In genomic region chr7:103134866-103135554, GRCh38 we compare ENCODE assay signal across 26 cellular contexts. TPM values are rescaled to one million over a fixed set of nuclear protein-coding genes. Genes with fewer than 3 reads are reported as not detected.
DNase-seq lines count a peak whose midpoint lies in the region; ATAC-seq, FAIRE-seq and TF ChIP-seq lines count a peak whose summit lies in the region.
"Had no signal": no experiment of that assay in that cellular context is flagged by ENCODE, and none has a peak within 500 bp of the region (broad histone marks: within the 10 kb centered on the region; RNA-seq: fewer than 3 reads in every experiment).

No MANE protein-coding gene starts in this region.

- intact Hi-C loops in spleen (cut with DNase I; ENCODE audit: low total_unique reads) = no loop called here

- no peak for ATAC-seq in HG03280 (IDR thresholded peaks at IDR 0.05; ENCODE audit: unreplicated experiment)

- H3K27me3 ChIP-seq in astrocyte (ENCODE audit: insufficient read depth, low read length) = no peaks in the 10 kb centered on the region
- no peaks in the 10 kb centered on the region for H3K27me3 ChIP-seq in spleen (replicated peaks in 1 of 7)
- H3K27me3 ChIP-seq: adrenal gland, cardiac muscle cell, tibial artery had no signal

- DNase-seq in astrocyte (ENCODE audit: low read depth) (no peak), fibroblast of villous mesenchyme (ENCODE audit: low read depth) (peak; percentile 69), superior temporal gyrus (ENCODE audit: extremely low spot score) (peak; percentile 47), NCI-H2029 (lab: John Stamatoyannopoulos, UW) (no peak), hypothalamus (lab: John Stamatoyannopoulos, UW) (no peak), spleen (no peak)
- DNase-seq: activated CD4-positive, alpha-beta T cell treated with anti-CD3 and anti-CD28 coated beads for 1 hour; adrenal gland; head of caudate nucleus; left cardiac atrium; NCI-H1105 treated with DMSO at 0.1 percent for 48 hours; NCI-H2081; NCI-H446; retina; SHP77; stimulated activated CD4-positive, alpha-beta T cell treated with anti-CD3 and anti-CD28 coated beads, Interleukin-4, amount 100 ng/mL, for 4 hours; stimulated activated naive CD4-positive, alpha-beta T cell; T-helper 1 cell; tibial artery had no signal

- TF ChIP-seq POLR2A in spleen (IDR thresholded peaks at IDR 0.05) = no peak

- no peak overlapping the region for H3K27ac ChIP-seq in HEK293 (ENCODE audit: extremely low read depth, low read depth, low read length)
- H3K27ac ChIP-seq in astrocyte (ENCODE audit: low read depth, low read length) = no peak overlapping the region
- H3K27ac ChIP-seq in spleen = peak overlapping the region in 4 of 8 donors; percentile 26 to 59 (median 43)
- H3K27ac ChIP-seq: adrenal gland, cardiac muscle cell, tibial artery had no signal

- H3K9ac ChIP-seq in astrocyte (ENCODE audit: low read length) = no peak overlapping the region

- H3K9me3 Mint-ChIP-seq in astrocyte (ENCODE audit: unreplicated experiment) = no peaks in the 10 kb centered on the region
- H3K9me3 Mint-ChIP-seq: CD14-positive monocyte, memory B cell had no signal

- H3K27me3 Mint-ChIP-seq in astrocyte (ENCODE audit: low read depth, unreplicated experiment) = no peaks in the 10 kb centered on the region
- H3K27me3 Mint-ChIP-seq: memory B cell had no signal

- peaks cover 8% of the 10 kb centered on the region for H4K20me1 ChIP-seq in astrocyte (ENCODE audit: insufficient read depth, low read length)

- H3K4me3 Mint-ChIP-seq in astrocyte (ENCODE audit: unreplicated experiment) = no peak overlapping the region
- H3K4me3 Mint-ChIP-seq: CD14-positive monocyte, memory B cell had no signal

- H3K4me1 ChIP-seq in HEK293 (ENCODE audit: control insufficient read depth, insufficient read depth, low read length) (peaks cover 5% of the 10 kb centered on the region; the same call in 1 of the 2 replicates), astrocyte (ENCODE audit: insufficient read depth, low read length) (no peaks in the 10 kb centered on the region), spleen (peaks cover 0 to 36% (median 10%) of the 10 kb centered on the region in 6 donors)

- no peak overlapping the region for H3K4me2 ChIP-seq in astrocyte (ENCODE audit: low read length)

- CTCF ChIA-PET in HEK293 (lab: Yijun Ruan, JAX) = no interaction called here

- no peak for TF ChIP-seq CTCF in HEK293 (tag by site-specific recombination; IDR thresholded peaks at IDR 0.05)
- no peak for TF ChIP-seq CTCF in astrocyte (IDR thresholded peaks at IDR 0.05; ENCODE audit: insufficient read depth, low read depth, low read length)
- no peak for TF ChIP-seq CTCF in fibroblast of villous mesenchyme (IDR thresholded peaks at IDR 0.05; ENCODE audit: insufficient read depth, low read depth, low read length)
- no peak for TF ChIP-seq CTCF in spleen (IDR thresholded peaks at IDR 0.05 in 8 of 11, conservative IDR thresholded peaks at IDR 0.05 in 3 of 11)

- H3K27ac Mint-ChIP-seq in astrocyte (ENCODE audit: unreplicated experiment) = no peak overlapping the region
- H3K27ac Mint-ChIP-seq: memory B cell had no signal

- 78 to 90% (median 87%) methylated on average over 3 of the region's 3 CpGs for WGBS in spleen, 5 donors

- peaks cover 6% of the 10 kb centered on the region for H3K79me2 ChIP-seq in astrocyte (ENCODE audit: insufficient read depth, low read length)

- H3K36me3 ChIP-seq in HEK293 (ENCODE audit: control insufficient read depth in 2 of 2, insufficient read depth in 1 of 2, low read length in 2 of 2) (no peaks in the 10 kb centered on the region), astrocyte (ENCODE audit: insufficient read depth, low read length) (no peaks in the 10 kb centered on the region), spleen (no peaks in the 10 kb centered on the region)
- H3K36me3 ChIP-seq: adrenal gland, cardiac muscle cell, tibial artery had no signal

- no peaks in the 10 kb centered on the region for H3K9me3 ChIP-seq in HEK293 (ENCODE audit: control insufficient read depth, insufficient read depth, low read depth, low read length)
- no peaks in the 10 kb centered on the region for H3K9me3 ChIP-seq in astrocyte (ENCODE audit: insufficient read depth, low read depth, low read length)
- no peaks in the 10 kb centered on the region for H3K9me3 ChIP-seq in spleen
- H3K9me3 ChIP-seq: adrenal gland, tibial artery had no signal

- no peak overlapping the region for H2AFZ ChIP-seq in astrocyte (ENCODE audit: low read depth, low read length)

- no peak overlapping the region for H3K4me3 ChIP-seq in HEK293 (ENCODE audit: low read depth, low read length)
- no peak overlapping the region for H3K4me3 ChIP-seq in astrocyte (ENCODE audit: insufficient read depth, low read depth, low read length)
- H3K4me3 ChIP-seq in fibroblast of villous mesenchyme (ENCODE audit: low read depth, low read length) = no peak overlapping the region
- H3K4me3 ChIP-seq in spleen = no peak overlapping the region
- H3K4me3 ChIP-seq: adrenal gland, cardiac muscle cell, tibial artery had no signal

- H3K36me3 Mint-ChIP-seq in astrocyte (ENCODE audit: low read depth, unreplicated experiment) = no peaks in the 10 kb centered on the region
- H3K36me3 Mint-ChIP-seq: memory B cell had no signal

- peak; percentile 39 for FAIRE-seq in astrocyte (lab: Jason Lieb, UNC)
- FAIRE-seq: GM19239, TTC549 had no signal

- H3K4me1 Mint-ChIP-seq in astrocyte (ENCODE audit: low read depth, unreplicated experiment) = peaks cover 5% of the 10 kb centered on the region

- POLR2A ChIA-PET in HEK293 (lab: Yijun Ruan, JAX) = no interaction called here

TF ChIP-seq in HEK293, 187 proteins besides CTCF, POLR2A, EP300 and RAD21:
- TF ChIP-seq GLIS1 (tag by site-specific recombination; IDR thresholded peaks at IDR 0.05) (peak; percentile 41), ZNF558 (tag by site-specific recombination; IDR thresholded peaks at IDR 0.05) (no peak)

RNA-seq across cellular contexts. Expression of gene NAPEPLD, which starts 13.9 kb away (rescaled TPM):
- total RNA-seq in astrocyte = 7.6 and 8.7 TPM in 2 replicates
- 5.8 and 6.5 TPM in 2 replicates for total RNA-seq in fibroblast of villous mesenchyme
- total RNA-seq in spleen = 10 to 100 TPM; 17.1 to 40.4 (median 34.0) TPM
- polyA plus RNA-seq in spleen = 1 to 10 TPM; 3.5 to 7.6 (median 4.4) TPM

Comparison
In these comparisons a context has a peak if more than half of its experiments do, and no peak if none do; other contexts are left out.
1. DNase-seq: peak in fibroblast of villous mesenchyme (single experiment) and superior temporal gyrus (single experiment); none in astrocyte (single experiment), NCI-H2029 (single experiment), hypothalamus (0 of 51) and spleen (single experiment).